7 cellular contexts compared by ENCODE assay signal in genomic region chr11:82732734-82733443, GRCh38. TPM values are rescaled to one million over a fixed set of nuclear protein-coding genes. Genes with fewer than 3 reads are reported as not detected.
A peak's percentile ranks its signal among the peaks of the same experiment; 100 is the strongest.
DNase-seq lines count a peak whose midpoint lies in the region; ATAC-seq and TF ChIP-seq lines count a peak whose summit lies in the region.

No MANE protein-coding gene starts in this region.

- H3K27me3 ChIP-seq in GM23338 (ENCODE audit: insufficient read depth) (peaks cover 60% of the 10 kb centered on the region), esophagus (ENCODE audit: control insufficient read depth in 1 of 2, insufficient read depth in 2 of 2, low read length in 2 of 2) (peaks cover 0 to 2% of the 10 kb centered on the region in 2 donors)

- peak overlapping the region; percentile 75 for H2AFZ ChIP-seq in GM23338

- H3K4me1 Mint-ChIP-seq in GM23338 (peaks cover 26% of the 10 kb centered on the region), nephron progenitor cell (peaks cover 15% of the 10 kb centered on the region)

- H3K27ac ChIP-seq in GM23338 (ENCODE audit: low read depth) (no peak overlapping the region), esophagus (ENCODE audit: low read depth in 2 of 2, low read length in 1 of 2) (peak overlapping the region in 1 of 2 donors; percentile 45)

- peak; percentile 60 for DNase-seq in GM23338 (ENCODE audit: low spot score)
- peak; percentile 61 for DNase-seq in nephron progenitor cell
- DNase-seq in NAMALWA (ENCODE audit: low spot score) = no peak
- no peak for DNase-seq in AG08396 (ENCODE audit: low spot score)

- H3K4me1 ChIP-seq in GM23338 (ENCODE audit: insufficient read depth) = peaks cover 30% of the 10 kb centered on the region
- peaks cover 0 to 7% of the 10 kb centered on the region in 2 donors for H3K4me1 ChIP-seq in esophagus (ENCODE audit: control insufficient read depth in 2 of 2, insufficient read depth in 2 of 2, low read length in 1 of 2)

- peak overlapping the region; percentile 88 for H3K4me2 ChIP-seq in GM23338

- ATAC-seq in GM23338 (peak; percentile 27), SK-N-SH treated with all-trans-retinoic acid at 6 μM for 48 hours (peak; percentile 27), GM21528 (IDR thresholded peaks at IDR 0.05; ENCODE audit: low FRiP score, unreplicated experiment) (no peak)

- H3K36me3 ChIP-seq in GM23338 (ENCODE audit: insufficient read depth) (no peaks in the 10 kb centered on the region), esophagus (ENCODE audit: control insufficient read depth in 2 of 2, insufficient read depth in 2 of 2, low read length in 1 of 2) (no peaks in the 10 kb centered on the region)

- H3K9me2 ChIP-seq in GM23338 (ENCODE audit: insufficient read depth) = no peaks in the 10 kb centered on the region

- H3K4me3 ChIP-seq in GM23338 = peak overlapping the region; percentile 70
- H3K4me3 ChIP-seq in esophagus (ENCODE audit: low read depth in 1 of 2, low read length in 2 of 2) = peak overlapping the region; percentile 59 to 64

- H4K20me1 ChIP-seq in GM23338 (replicated peaks; ENCODE audit: insufficient read depth) = no peaks in the 10 kb centered on the region

- H3K27me3 Mint-ChIP-seq in GM23338 (ENCODE audit: insufficient read depth, low read depth, poor library complexity) (peaks cover 41% of the 10 kb centered on the region), nephron progenitor cell (ENCODE audit: low read depth, poor library complexity) (peaks cover 82% of the 10 kb centered on the region)

- H3F3A ChIP-seq in GM23338 (replicated peaks; ENCODE audit: low read depth) = peaks cover 7% of the 10 kb centered on the region; the same call in 1 of the 2 replicates

- H3K36me3 Mint-ChIP-seq in GM23338 (ENCODE audit: low read depth) (no peaks in the 10 kb centered on the region; the same call in 2 of the 3 replicates), nephron progenitor cell (ENCODE audit: low read depth) (no peaks in the 10 kb centered on the region)

- peak overlapping the region; percentile 74 for H3K4me3 Mint-ChIP-seq in GM23338
- peak overlapping the region; percentile 78 for H3K4me3 Mint-ChIP-seq in nephron progenitor cell

- no peaks in the 10 kb centered on the region for H3K79me2 ChIP-seq in GM23338 (replicated peaks; ENCODE audit: insufficient read depth)

- H3K27ac Mint-ChIP-seq in GM23338 (no peak overlapping the region), nephron progenitor cell (no peak overlapping the region)

- 1 to 2% methylated on average over 72 to 93 of the region's 93 CpGs for WGBS in esophagus, 2 donors

- H3K9me3 Mint-ChIP-seq in GM23338 (no peaks in the 10 kb centered on the region), nephron progenitor cell (no peaks in the 10 kb centered on the region)

- TF ChIP-seq CTCF in GM23338 (conservative IDR thresholded peaks at IDR 0.05; ENCODE audit: low read depth in 2 of 2) (no peak), nephron progenitor cell (IDR thresholded peaks at IDR 0.05) (no peak)

- H3K9me3 ChIP-seq in esophagus (ENCODE audit: control insufficient read depth in 2 of 2, insufficient read depth in 1 of 2, low read depth in 1 of 2, low read length in 1 of 2) = no peaks in the 10 kb centered on the region

TF ChIP-seq in GM23338, 12 proteins besides CTCF, POLR2A, EP300 and RAD21 (continues in another document):
- TF ChIP-seq CREB1 (CRISPR knock-in tag; IDR thresholded peaks at IDR 0.05; ENCODE audit: low read depth) = no peak
- TF ChIP-seq REST (IDR thresholded peaks at IDR 0.05; ENCODE audit: unreplicated experiment) = no peak
- TF ChIP-seq ETS1 (IDR thresholded peaks at IDR 0.05) = no peak
- TF ChIP-seq EZH2 (IDR thresholded peaks at IDR 0.05; ENCODE audit: low read depth, unreplicated experiment) = no peak
- no peak for TF ChIP-seq ZNF331 (CRISPR knock-in tag; IDR thresholded peaks at IDR 0.05; ENCODE audit: low read depth)
- TF ChIP-seq JUNB (IDR thresholded peaks at IDR 0.05; ENCODE audit: unreplicated experiment) = no peak
- TF ChIP-seq STAT1 (IDR thresholded peaks at IDR 0.05; ENCODE audit: unreplicated experiment) = no peak
- TF ChIP-seq POLR2AphosphoS5 (IDR thresholded peaks at IDR 0.05; ENCODE audit: low read depth) = no peak

TF ChIP-seq in SK-N-SH treated with all-trans-retinoic acid at 6 μM for 48 hours, 23 proteins besides CTCF, POLR2A, EP300 and RAD21:
- TF ChIP-seq POU6F1 (CRISPR knock-in tag; IDR thresholded peaks at IDR 0.05; ENCODE audit: borderline replicate concordance, low read depth) (no peak), ZC3H10 (CRISPR knock-in tag; IDR thresholded peaks at IDR 0.05) (no peak), ISL1 (CRISPR knock-in tag; IDR thresholded peaks at IDR 0.05) (no peak), TSHZ2 (CRISPR knock-in tag; IDR thresholded peaks at IDR 0.05) (no peak), ZFP3 (CRISPR knock-in tag; IDR thresholded peaks at IDR 0.05) (no peak), OSR1 (CRISPR knock-in tag; IDR thresholded peaks at IDR 0.05) (no peak), SNAI2 (CRISPR knock-in tag; IDR thresholded peaks at IDR 0.05) (no peak), ESRRG (CRISPR knock-in tag; IDR thresholded peaks at IDR 0.05) (no peak), ZNF8 (CRISPR knock-in tag; IDR thresholded peaks at IDR 0.05) (no peak), CREB5 (CRISPR knock-in tag; IDR thresholded peaks at IDR 0.05; ENCODE audit: low read depth) (no peak), ARNTL (CRISPR knock-in tag; IDR thresholded peaks at IDR 0.05; ENCODE audit: borderline replicate concordance, low read depth) (no peak), ZNF565 (CRISPR knock-in tag; conservative IDR thresholded peaks at IDR 0.05; ENCODE audit: low read depth) (no peak), PATZ1 (CRISPR knock-in tag; IDR thresholded peaks at IDR 0.05; ENCODE audit: borderline replicate concordance) (no peak)

RNA-seq across cellular contexts. Expression of gene FAM181B, which starts 0.8 kb away (rescaled TPM):
- total RNA-seq in GM23338 (2014; rRNA removed; shearing (Covaris generic)) = 0.87 and 1.5 TPM in 2 replicates
- 0.23 and 0.36 TPM in 2 replicates for polyA plus RNA-seq in GM23338 (2016; fragmentation: Nextera tagmentation; extraction: Ambion mirVana)
- polyA plus RNA-seq in esophagus = under 1 TPM; 0.29 to 0.51 TPM

Comparison
In these comparisons a context has a peak if more than half of its experiments do, and no peak if none do; other contexts are left out.
1. DNase-seq: peak in GM23338 (single experiment) and nephron progenitor cell (single experiment); none in NAMALWA (single experiment) and AG08396 (single experiment).